ENCODE assay signal across 11 cellular contexts in genomic region chr21:21200939-21201610, GRCh38.
DNase-seq lines count a peak whose midpoint lies in the region; ATAC-seq and TF ChIP-seq lines count a peak whose summit lies in the region.
"Had no signal": no experiment of that assay in that cellular context is flagged by ENCODE, and none has a peak within 500 bp of the region (broad histone marks: within the 10 kb centered on the region; RNA-seq: fewer than 3 reads in every experiment).

No MANE protein-coding gene starts in this region.

- peak in 1 of 2 donors; percentile 70 for ATAC-seq in natural killer cell treated with Interleukin-12 subunit alpha and Interleukin-12 subunit beta and Interleukin-15 and Interleukin-18, amount 100 ng/mL, for 72 hours
- ATAC-seq in HG03095 (IDR thresholded peaks at IDR 0.05; ENCODE audit: unreplicated experiment) = no peak
- no peak for ATAC-seq in stimulated activated memory B cell treated with anti-CD40 and anti-IgM and Interleukin-4, amounts not matched to agents 10 μg/mL and 1 μg/mL and 100 μg/mL, for 72 hours

- H3K4me3 Mint-ChIP-seq in CD8-positive, alpha-beta memory T cell = peak overlapping the region in 2 of 7 donors; percentile 49 to 53
- peak overlapping the region; percentile 51 for H3K4me3 Mint-ChIP-seq in dendritic cell treated with granulocyte-macrophage colony-stimulating factor and Interleukin-4, amounts not matched to agents 40 ng/mL and 50 ng/mL, for 4 days
- peak overlapping the region; percentile 78 for H3K4me3 Mint-ChIP-seq in natural killer cell treated with Interleukin-12 subunit alpha and Interleukin-12 subunit beta and Interleukin-15 and Interleukin-18, amount 100 ng/mL, for 72 hours
- H3K4me3 Mint-ChIP-seq in stimulated activated memory B cell treated with anti-CD40 and anti-IgM and Interleukin-4, amounts not matched to agents 10 μg/mL and 1 μg/mL and 100 μg/mL, for 72 hours = no peak overlapping the region
- H3K4me3 Mint-ChIP-seq: type B pancreatic cell had no signal

- no peaks in the 10 kb centered on the region for H3K27me3 Mint-ChIP-seq in CD8-positive, alpha-beta memory T cell
- H3K27me3 Mint-ChIP-seq in dendritic cell treated with granulocyte-macrophage colony-stimulating factor and Interleukin-4, amounts not matched to agents 40 ng/mL and 50 ng/mL, for 4 days = peaks cover 20% of the 10 kb centered on the region
- H3K27me3 Mint-ChIP-seq in natural killer cell treated with Interleukin-12 subunit alpha and Interleukin-12 subunit beta and Interleukin-15 and Interleukin-18, amount 100 ng/mL, for 72 hours = no peaks in the 10 kb centered on the region
- no peaks in the 10 kb centered on the region for H3K27me3 Mint-ChIP-seq in stimulated activated memory B cell treated with anti-CD40 and anti-IgM and Interleukin-4, amounts not matched to agents 10 μg/mL and 1 μg/mL and 100 μg/mL, for 72 hours
- H3K27me3 Mint-ChIP-seq: type B pancreatic cell had no signal

- CTCF ChIA-PET in CD8-positive, alpha-beta memory T cell (lab: Charles Lee) = interaction anchor here (0.6 kb wide), 1 partner anchor 89 kb away, joined by 3 read pairs; no protein-coding TSS in a partner anchor

- peaks cover 0 to 4% (median 0%) of the 10 kb centered on the region in 3 donors for H3K4me1 Mint-ChIP-seq in CD8-positive, alpha-beta memory T cell
- H3K4me1 Mint-ChIP-seq in dendritic cell treated with granulocyte-macrophage colony-stimulating factor and Interleukin-4, amounts not matched to agents 40 ng/mL and 50 ng/mL, for 4 days (ENCODE audit: low read depth) = peaks cover 27% of the 10 kb centered on the region
- H3K4me1 Mint-ChIP-seq in natural killer cell treated with Interleukin-12 subunit alpha and Interleukin-12 subunit beta and Interleukin-15 and Interleukin-18, amount 100 ng/mL, for 72 hours (ENCODE audit: low read depth in 2 of 2) = peaks cover 27 to 30% of the 10 kb centered on the region in 2 donors
- no peaks in the 10 kb centered on the region for H3K4me1 Mint-ChIP-seq in stimulated activated memory B cell treated with anti-CD40 and anti-IgM and Interleukin-4, amounts not matched to agents 10 μg/mL and 1 μg/mL and 100 μg/mL, for 72 hours

- POLR2A ChIA-PET in CD8-positive, alpha-beta memory T cell (lab: Charles Lee) = no interaction called here

- DNase-seq in CD8-positive, alpha-beta memory T cell = no peak
- DNase-seq in LNCaP clone FGC (ENCODE audit: low read depth) (no peak), RKO (ENCODE audit: low spot score) (no peak)
- no peak for DNase-seq in natural killer cell treated with Interleukin-12 subunit alpha and Interleukin-12 subunit beta and Interleukin-15 and Interleukin-18, amount 100 ng/mL, for 72 hours (ENCODE audit: low spot score)
- no peak for DNase-seq in NK-92 treated with Interleukin-12 subunit alpha and Interleukin-12 subunit beta, amount 100 ng/mL, for 24 hours (lab: John Stamatoyannopoulos, UW)
- DNase-seq: left cardiac atrium; stimulated activated CD4-positive, alpha-beta T cell treated with anti-CD3 and anti-CD28 coated beads, Interleukin-15, amount 100 ng/mL, for 24 hours had no signal

- H3K27me3 ChIP-seq in CD8-positive, alpha-beta memory T cell (ENCODE audit: insufficient read depth, low read length, poor library complexity, severe bottlenecking) = no peaks in the 10 kb centered on the region

- H3K27ac ChIP-seq in CD8-positive, alpha-beta memory T cell (ENCODE audit: low read depth, low read length) = peak overlapping the region; percentile 66

- H3K4me3 ChIP-seq in CD8-positive, alpha-beta memory T cell (ENCODE audit: low read length) = no peak overlapping the region
- peak overlapping the region; percentile 3; the same call in 1 of the 2 replicates for H3K4me3 ChIP-seq in LNCaP clone FGC (ENCODE audit: low read depth, low read length)

- intact Hi-C loops in dendritic cell treated with granulocyte-macrophage colony-stimulating factor and Interleukin-4, amounts not matched to agents 40 ng/mL and 50 ng/mL, for 4 days (cut with micrococcal nuclease) = no loop called here

- no peak for TF ChIP-seq CTCF in LNCaP clone FGC (IDR thresholded peaks at IDR 0.05; ENCODE audit: control insufficient read depth, extremely low read depth, insufficient read depth)

- H3K4me1 ChIP-seq in CD8-positive, alpha-beta memory T cell (ENCODE audit: insufficient read depth, low read length) = no peaks in the 10 kb centered on the region

- H3K9me3 ChIP-seq in CD8-positive, alpha-beta memory T cell (ENCODE audit: low read length) = no peaks in the 10 kb centered on the region

- H3K36me3 Mint-ChIP-seq in CD8-positive, alpha-beta memory T cell = no peaks in the 10 kb centered on the region
- no peaks in the 10 kb centered on the region for H3K36me3 Mint-ChIP-seq in dendritic cell treated with granulocyte-macrophage colony-stimulating factor and Interleukin-4, amounts not matched to agents 40 ng/mL and 50 ng/mL, for 4 days (ENCODE audit: low read depth)
- no peaks in the 10 kb centered on the region for H3K36me3 Mint-ChIP-seq in natural killer cell treated with Interleukin-12 subunit alpha and Interleukin-12 subunit beta and Interleukin-15 and Interleukin-18, amount 100 ng/mL, for 72 hours
- H3K36me3 Mint-ChIP-seq in stimulated activated memory B cell treated with anti-CD40 and anti-IgM and Interleukin-4, amounts not matched to agents 10 μg/mL and 1 μg/mL and 100 μg/mL, for 72 hours = no peaks in the 10 kb centered on the region
- H3K36me3 Mint-ChIP-seq: type B pancreatic cell had no signal

- H3K27ac Mint-ChIP-seq in CD8-positive, alpha-beta memory T cell = no peak overlapping the region
- H3K27ac Mint-ChIP-seq in dendritic cell treated with granulocyte-macrophage colony-stimulating factor and Interleukin-4, amounts not matched to agents 40 ng/mL and 50 ng/mL, for 4 days = peak overlapping the region; percentile 71
- H3K27ac Mint-ChIP-seq in natural killer cell treated with Interleukin-12 subunit alpha and Interleukin-12 subunit beta and Interleukin-15 and Interleukin-18, amount 100 ng/mL, for 72 hours = peak overlapping the region; percentile 93 to 96
- H3K27ac Mint-ChIP-seq in stimulated activated memory B cell treated with anti-CD40 and anti-IgM and Interleukin-4, amounts not matched to agents 10 μg/mL and 1 μg/mL and 100 μg/mL, for 72 hours = no peak overlapping the region
- H3K27ac Mint-ChIP-seq: type B pancreatic cell had no signal

- no peaks in the 10 kb centered on the region for H3K36me3 ChIP-seq in CD8-positive, alpha-beta memory T cell (ENCODE audit: insufficient read depth, low read length)

- peaks cover 0 to 12% (median 5%) of the 10 kb centered on the region in 5 donors for H3K9me3 Mint-ChIP-seq in CD8-positive, alpha-beta memory T cell
- no peaks in the 10 kb centered on the region for H3K9me3 Mint-ChIP-seq in dendritic cell treated with granulocyte-macrophage colony-stimulating factor and Interleukin-4, amounts not matched to agents 40 ng/mL and 50 ng/mL, for 4 days
- H3K9me3 Mint-ChIP-seq in natural killer cell treated with Interleukin-12 subunit alpha and Interleukin-12 subunit beta and Interleukin-15 and Interleukin-18, amount 100 ng/mL, for 72 hours = no peaks in the 10 kb centered on the region
- no peaks in the 10 kb centered on the region for H3K9me3 Mint-ChIP-seq in stimulated activated memory B cell treated with anti-CD40 and anti-IgM and Interleukin-4, amounts not matched to agents 10 μg/mL and 1 μg/mL and 100 μg/mL, for 72 hours
- H3K9me3 Mint-ChIP-seq: type B pancreatic cell had no signal

Comparison
In these comparisons a context has a peak if more than half of its experiments do, and no peak if none do; other contexts are left out.
1. H3K27ac Mint-ChIP-seq: peak in dendritic cell treated with granulocyte-macrophage colony-stimulating factor and Interleukin-4, amounts not matched to agents 40 ng/mL and 50 ng/mL, for 4 days (single experiment) and natural killer cell treated with Interleukin-12 subunit alpha and Interleukin-12 subunit beta and Interleukin-15 and Interleukin-18, amount 100 ng/mL, for 72 hours (2 of 2); none in CD8-positive, alpha-beta memory T cell (0 of 8) and stimulated activated memory B cell treated with anti-CD40 and anti-IgM and Interleukin-4, amounts not matched to agents 10 μg/mL and 1 μg/mL and 100 μg/mL, for 72 hours (single experiment).